In genomic region chr14:65255029-65255545, GRCh38 we compare ENCODE assay signal across 9 cellular contexts.
DNase-seq lines count a peak whose midpoint lies in the region; TF ChIP-seq lines count a peak whose summit lies in the region.
"Had no signal": no experiment of that assay in that cellular context is flagged by ENCODE, and none has a peak within 500 bp of the region (broad histone marks: within the 10 kb centered on the region; RNA-seq: fewer than 3 reads in every experiment).

No MANE protein-coding gene starts in this region.

- H3K4me1 ChIP-seq in fibroblast of lung (ENCODE audit: control insufficient read depth, extremely low read depth, insufficient read depth, low read length), result peaks cover 9% of the 10 kb centered on the region

- no peak overlapping the region for H3K4me3 ChIP-seq in fibroblast of lung (replicated peaks in 1 of 4; ENCODE audit: control extremely low read depth in 1 of 4, insufficient read depth in 1 of 4, low read depth in 3 of 4, low read length in 4 of 4)

- intact Hi-C loops in posterior vena cava (cut with DNase I), result no loop called here

- H3K9ac ChIP-seq in fibroblast of lung (ENCODE audit: insufficient read depth, low read length), result no peak overlapping the region

- DNase-seq in DMS 273 (lab: John Stamatoyannopoulos, UW; ENCODE audit: unreplicated experiment), result peak; percentile 12
- no peak for DNase-seq in DMS 273 treated with DMSO at 0.1 percent for 48 hours (lab: John Stamatoyannopoulos, UW)
- DNase-seq in RPMI7951 (ENCODE audit: low read depth), result peak; percentile 89
- peak; percentile 66 to 81 for DNase-seq in fibroblast of lung (ENCODE audit: low read depth in 2 of 2)
- peak; percentile 87 for DNase-seq in renal cortical epithelial cell (ENCODE audit: low read depth)
- no peak for DNase-seq in anterior cingulate cortex (lab: John Stamatoyannopoulos, UW)
- no peak for DNase-seq in posterior vena cava (ENCODE audit: low spot score)
- no peak for DNase-seq in NCI-H446 (lab: John Stamatoyannopoulos, UW)
- DNase-seq: stimulated activated CD4-positive, alpha-beta T cell treated with anti-CD3 and anti-CD28 coated beads, Interleukin-4, amount 100 ng/mL, for 4 hours had no signal

- H3K79me2 ChIP-seq in fibroblast of lung (ENCODE audit: control insufficient read depth, insufficient read depth, low read length), result no peaks in the 10 kb centered on the region

- no peak overlapping the region for H3K4me2 ChIP-seq in fibroblast of lung (ENCODE audit: extremely low read depth, insufficient read depth, low read length)

- H2AFZ ChIP-seq in fibroblast of lung (ENCODE audit: low read length), result no peak overlapping the region

- TF ChIP-seq CTCF in fibroblast of lung (conservative IDR thresholded peaks at IDR 0.05 in 1 of 2, IDR thresholded peaks at IDR 0.05 in 1 of 2; ENCODE audit: low read depth in 1 of 2, low read length in 2 of 2), result no peak

- no peaks in the 10 kb centered on the region for H3K27me3 ChIP-seq in fibroblast of lung (ENCODE audit: control insufficient read depth, insufficient read depth, low read length)

- H3K9me3 ChIP-seq in fibroblast of lung (ENCODE audit: control insufficient read depth, insufficient read depth, low read depth, low read length), result no peaks in the 10 kb centered on the region

- no peaks in the 10 kb centered on the region for H4K20me1 ChIP-seq in fibroblast of lung (ENCODE audit: control insufficient read depth, extremely low read depth, insufficient read depth, low read length)

- no peaks in the 10 kb centered on the region for H3K36me3 ChIP-seq in fibroblast of lung (ENCODE audit: control insufficient read depth, insufficient read depth, low read length)

- H3K27ac ChIP-seq in fibroblast of lung (ENCODE audit: insufficient read depth, low read length), result no peak overlapping the region

Comparison
In these comparisons a context has a peak if more than half of its experiments do, and no peak if none do; other contexts are left out.
1. DNase-seq: peak in DMS 273 (single experiment), RPMI7951 (single experiment), fibroblast of lung (2 of 2) and renal cortical epithelial cell (single experiment); none in DMS 273 treated with DMSO at 0.1 percent for 48 hours (single experiment), anterior cingulate cortex (0 of 58), posterior vena cava (single experiment) and NCI-H446 (0 of 2).